17 cellular contexts compared by ENCODE assay signal in the genomic region with DNA sequence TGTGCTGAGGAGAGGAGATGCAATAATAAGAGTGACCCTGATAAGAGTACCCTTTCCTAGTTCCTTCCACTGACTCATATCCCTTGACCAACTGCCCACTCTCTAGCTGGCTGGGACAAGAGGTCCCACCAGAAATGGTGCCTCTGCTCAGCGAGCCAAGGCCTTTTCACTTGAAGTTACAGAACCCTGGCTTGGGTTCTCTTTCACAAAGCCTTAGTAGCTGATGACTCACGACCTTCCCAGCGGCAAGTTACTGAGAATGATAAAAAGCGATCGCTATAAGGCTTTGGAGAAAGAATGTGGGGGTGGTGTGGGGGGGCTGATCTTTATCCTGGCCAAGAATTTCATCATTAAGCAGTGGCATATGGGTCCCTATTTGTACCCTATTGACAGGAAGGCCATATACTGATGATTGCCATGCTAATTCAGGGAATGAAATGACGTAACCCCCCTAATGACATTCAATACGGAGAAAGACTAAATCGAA.
DNase-seq lines count a peak whose midpoint lies in the region; ATAC-seq and TF ChIP-seq lines count a peak whose summit lies in the region.
"Had no signal": no experiment of that assay in that cellular context is flagged by ENCODE, and none has a peak within 500 bp of the region (broad histone marks: within the 10 kb centered on the region; RNA-seq: fewer than 3 reads in every experiment).

No MANE protein-coding gene starts in this region.

- H3K36me3 ChIP-seq in adipocyte (ENCODE audit: control insufficient read depth, insufficient read depth, low read length, severe bottlenecking) (no peaks in the 10 kb centered on the region), osteoblast (ENCODE audit: insufficient read depth, low read length) (no peaks in the 10 kb centered on the region), suprapubic skin (no peaks in the 10 kb centered on the region)
- H3K36me3 ChIP-seq: breast epithelium had no signal

- no peaks in the 10 kb centered on the region for H3K79me2 ChIP-seq in osteoblast (ENCODE audit: insufficient read depth, low read length)

- H3K9me3 ChIP-seq in adipocyte (ENCODE audit: control insufficient read depth, low read length) (no peaks in the 10 kb centered on the region), osteoblast (ENCODE audit: low read depth, low read length) (no peaks in the 10 kb centered on the region), suprapubic skin (no peaks in the 10 kb centered on the region)
- H3K9me3 ChIP-seq: breast epithelium had no signal

- DNase-seq in Daoy (ENCODE audit: low read depth) (peak; percentile 35), adipocyte (ENCODE audit: low read depth) (no peak), fibroblast of the aortic adventitia (ENCODE audit: low read depth) (peak; percentile 98), osteoblast (ENCODE audit: insufficient read length, low spot score, missing footprints) (no peak), suprapubic skin (ENCODE audit: low spot score in 2 of 2) (no peak), NCI-H128 (lab: John Stamatoyannopoulos, UW; ENCODE audit: unreplicated experiment) (no peak)
- DNase-seq in stimulated activated naive CD8-positive, alpha-beta T cell treated with anti-CD3 and anti-CD28 coated beads, Interleukin-15, amount 100 ng/mL, for 72 hours = no peak
- DNase-seq: activated CD4-positive, alpha-beta memory T cell treated with anti-CD3 and anti-CD28 coated beads for 36 hours; endodermal cell; naive thymus-derived CD8-positive, alpha-beta T cell; NCI-H2029 treated with DMSO at 0.1 percent for 48 hours; NCI-H82; SIG-M5; stimulated activated naive CD4-positive, alpha-beta T cell treated with Interleukin-2 at 50 U/mL for 16 hours had no signal

- H3K9ac ChIP-seq in adipocyte (ENCODE audit: low read length) = peak overlapping the region; percentile 42

- peaks cover 27% of the 10 kb centered on the region for H3K27me3 Mint-ChIP-seq in stimulated activated naive CD8-positive, alpha-beta T cell treated with anti-CD3 and anti-CD28 coated beads, Interleukin-15, amount 100 ng/mL, for 72 hours

- H4K20me1 ChIP-seq in osteoblast (ENCODE audit: insufficient read depth, low read length) = no peaks in the 10 kb centered on the region

- peak overlapping the region; percentile 11 for H3K27ac ChIP-seq in osteoblast (ENCODE audit: low read depth, low read length)
- no peak overlapping the region for H3K27ac ChIP-seq in suprapubic skin

- no peak for TF ChIP-seq EP300 in suprapubic skin (IDR thresholded peaks at IDR 0.05)

- H3K4me1 ChIP-seq in adipocyte (ENCODE audit: control insufficient read depth, insufficient read depth, low read length) = peaks cover 22% of the 10 kb centered on the region
- peaks cover 18% of the 10 kb centered on the region for H3K4me1 ChIP-seq in osteoblast (ENCODE audit: insufficient read depth, low read length)
- H3K4me1 ChIP-seq in suprapubic skin = no peaks in the 10 kb centered on the region
- H3K4me1 ChIP-seq: breast epithelium had no signal

- H3K27ac Mint-ChIP-seq in stimulated activated naive CD8-positive, alpha-beta T cell treated with anti-CD3 and anti-CD28 coated beads, Interleukin-15, amount 100 ng/mL, for 72 hours = no peak overlapping the region
- H3K27ac Mint-ChIP-seq: activated CD4-positive, alpha-beta memory T cell treated with anti-CD3 and anti-CD28 coated beads for 36 hours; activated T-helper 2 cell treated with anti-CD3 and anti-CD28 coated beads, Interferon-gamma antibody, Interleukin-2, Interleukin-4, amounts not matched to agents 10 μg/mL and 5 μg/mL and 100 μg/mL, durations not matched to agents 14 hours and 24 hours and 36 hours; endodermal cell; naive thymus-derived CD8-positive, alpha-beta T cell had no signal

- H3K9me3 Mint-ChIP-seq in stimulated activated naive CD8-positive, alpha-beta T cell treated with anti-CD3 and anti-CD28 coated beads, Interleukin-15, amount 100 ng/mL, for 72 hours = no peaks in the 10 kb centered on the region
- H3K9me3 Mint-ChIP-seq: activated CD4-positive, alpha-beta memory T cell treated with anti-CD3 and anti-CD28 coated beads for 36 hours; activated T-helper 2 cell treated with anti-CD3 and anti-CD28 coated beads, Interferon-gamma antibody, Interleukin-2, Interleukin-4, amounts not matched to agents 10 μg/mL and 5 μg/mL and 100 μg/mL, durations not matched to agents 14 hours and 24 hours and 36 hours; endodermal cell; naive thymus-derived CD8-positive, alpha-beta T cell had no signal

- no peak for TF ChIP-seq CTCF in fibroblast of the aortic adventitia (IDR thresholded peaks at IDR 0.05; ENCODE audit: insufficient read depth, low read length)
- TF ChIP-seq CTCF in osteoblast (IDR thresholded peaks at IDR 0.05; ENCODE audit: extremely low read depth, low read depth, low read length) = no peak
- TF ChIP-seq CTCF in suprapubic skin (IDR thresholded peaks at IDR 0.05) = no peak

- H3K4me3 ChIP-seq in adipocyte (ENCODE audit: low read length) (peak overlapping the region; percentile 73), fibroblast of the aortic adventitia (ENCODE audit: low read depth, low read length) (no peak overlapping the region), osteoblast (ENCODE audit: insufficient read depth, low read length) (no peak overlapping the region), suprapubic skin (no peak overlapping the region)
- H3K4me3 ChIP-seq: breast epithelium had no signal

- no peaks in the 10 kb centered on the region for H3K4me1 Mint-ChIP-seq in stimulated activated naive CD8-positive, alpha-beta T cell treated with anti-CD3 and anti-CD28 coated beads, Interleukin-15, amount 100 ng/mL, for 72 hours
- H3K4me1 Mint-ChIP-seq: endodermal cell; naive thymus-derived CD8-positive, alpha-beta T cell had no signal

- ATAC-seq in stimulated activated naive CD8-positive, alpha-beta T cell treated with anti-CD3 and anti-CD28 coated beads, Interleukin-15, amount 100 ng/mL, for 72 hours = no peak
- no peak for ATAC-seq in GM19395 (IDR thresholded peaks at IDR 0.05; ENCODE audit: unreplicated experiment)
- ATAC-seq: naive thymus-derived CD8-positive, alpha-beta T cell had no signal

- peak overlapping the region; percentile 17 for H2AFZ ChIP-seq in osteoblast (ENCODE audit: low read length)

- no peak for TF ChIP-seq POLR2A in suprapubic skin (IDR thresholded peaks at IDR 0.05)

- 86% methylated on average over 8 of the region's 8 CpGs for WGBS in suprapubic skin

- no peak overlapping the region for H3K4me2 ChIP-seq in osteoblast (ENCODE audit: insufficient read depth, low read length)

- H3K27me3 ChIP-seq in adipocyte (replicated peaks; ENCODE audit: control insufficient read depth, insufficient read depth, low read length) = no peaks in the 10 kb centered on the region
- peaks cover 20% of the 10 kb centered on the region for H3K27me3 ChIP-seq in osteoblast (ENCODE audit: insufficient read depth, low read length)
- peaks cover 10% of the 10 kb centered on the region for H3K27me3 ChIP-seq in suprapubic skin
- H3K27me3 ChIP-seq: breast epithelium had no signal

- H3K4me3 Mint-ChIP-seq in stimulated activated naive CD8-positive, alpha-beta T cell treated with anti-CD3 and anti-CD28 coated beads, Interleukin-15, amount 100 ng/mL, for 72 hours = no peak overlapping the region
- H3K4me3 Mint-ChIP-seq: activated CD4-positive, alpha-beta memory T cell treated with anti-CD3 and anti-CD28 coated beads for 36 hours; endodermal cell; naive thymus-derived CD8-positive, alpha-beta T cell had no signal

Comparison
In these comparisons a context has a peak if more than half of its experiments do, and no peak if none do; other contexts are left out.
1. DNase-seq: peak in Daoy (single experiment) and fibroblast of the aortic adventitia (single experiment); none in adipocyte (single experiment), osteoblast (single experiment), stimulated activated naive CD8-positive, alpha-beta T cell treated with anti-CD3 and anti-CD28 coated beads, Interleukin-15, amount 100 ng/mL, for 72 hours (0 of 2), suprapubic skin (0 of 2) and NCI-H128 (single experiment).